17 cellular contexts compared by ENCODE assay signal in the genomic region with DNA sequence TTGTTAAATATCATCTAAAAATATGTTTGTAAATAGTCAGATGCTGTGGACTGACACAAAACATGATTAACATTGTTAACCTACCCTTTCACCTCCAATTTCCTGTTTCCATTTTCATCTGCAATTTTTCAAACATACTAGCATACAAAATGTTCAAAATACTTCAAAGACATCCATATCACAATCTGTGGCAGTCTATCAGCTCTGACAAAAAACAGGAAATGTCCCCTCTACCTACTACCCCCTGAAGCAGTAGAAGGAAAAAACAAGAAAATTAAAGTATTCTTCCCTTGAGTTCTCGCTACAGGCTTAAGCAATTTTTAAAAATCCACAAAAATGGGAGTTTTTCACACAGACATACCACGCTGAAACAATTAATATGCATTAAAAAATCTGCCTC.
DNase-seq lines count a peak whose midpoint lies in the region; ATAC-seq and TF ChIP-seq lines count a peak whose summit lies in the region.
"Had no signal": no experiment of that assay in that cellular context is flagged by ENCODE, and none has a peak within 500 bp of the region (broad histone marks: within the 10 kb centered on the region; RNA-seq: fewer than 3 reads in every experiment).

No MANE protein-coding gene starts in this region.

- no peak for DNase-seq in activated naive CD4-positive, alpha-beta T cell treated with anti-CD3 and anti-CD28 coated beads, Interleukin-2, amount 50 U/mL, for 72 hours (ENCODE audit: low spot score in 2 of 2)
- DNase-seq in GM23338 (ENCODE audit: low spot score), result no peak
- DNase-seq in activated naive CD8-positive, alpha-beta T cell treated with anti-CD3 and anti-CD28 coated beads, Interleukin-2, amount 50 U/mL, for 24 hours, result no peak
- peak in 3 of 10 donors; percentile 4 to 14 (median 10) for DNase-seq in naive thymus-derived CD8-positive, alpha-beta T cell
- DNase-seq in PC-9, result no peak
- no peak for DNase-seq in progenitor cell of endocrine pancreas (ENCODE audit: low spot score, unreplicated experiment)
- no peak for DNase-seq in lower lobe of right lung
- DNase-seq: DMS79; NCI-H1417; NCI-H1930; NCI-H446; NK-92 treated with Interleukin-12 subunit alpha and Interleukin-12 subunit beta, amount 100 ng/mL, for 24 hours; SHP77 treated with DMSO at 0.1 percent for 48 hours had no signal

- no TSS peak for BruUV-seq in PC-9 (replicated peaks; lab: Mats Ljungman, UMichigan)

- no peaks in the 10 kb centered on the region for H3K79me2 ChIP-seq in GM23338 (replicated peaks; ENCODE audit: insufficient read depth)
- H3K79me2 ChIP-seq in PC-9 (ENCODE audit: low read depth), result no peaks in the 10 kb centered on the region

- H3K27ac ChIP-seq in GM23338 (ENCODE audit: low read depth), result no peak overlapping the region
- no peak overlapping the region for H3K27ac ChIP-seq in PC-9
- no peak overlapping the region for H3K27ac ChIP-seq in lower lobe of right lung
- H3K27ac ChIP-seq: C4-2B, HL-60 had no signal

- CTCF ChIA-PET in PC-9 (lab: Charles Lee), result no interaction called here

- H3K4me2 ChIP-seq in GM23338 (no peak overlapping the region), PC-9 (no peak overlapping the region)

- H3K4me3 ChIP-seq in GM23338 (no peak overlapping the region), PC-9 (no peak overlapping the region), lower lobe of right lung (no peak overlapping the region)
- H3K4me3 ChIP-seq: HAP-1 had no signal

- H3K36me3 ChIP-seq in GM23338 (ENCODE audit: insufficient read depth) (no peaks in the 10 kb centered on the region), PC-9 (ENCODE audit: low read depth) (no peaks in the 10 kb centered on the region), lower lobe of right lung (no peaks in the 10 kb centered on the region)

- H3K27ac Mint-ChIP-seq in activated naive CD4-positive, alpha-beta T cell treated with anti-CD3 and anti-CD28 coated beads, Interleukin-2, amount 50 U/mL, for 24 hours, result peak overlapping the region; percentile 77
- H3K27ac Mint-ChIP-seq in activated naive CD4-positive, alpha-beta T cell treated with anti-CD3 and anti-CD28 coated beads, Interleukin-2, amount 50 U/mL, for 72 hours, result no peak overlapping the region
- H3K27ac Mint-ChIP-seq in GM23338, result peak overlapping the region; percentile 12; the same call in 1 of the 2 replicates
- H3K27ac Mint-ChIP-seq in activated naive CD8-positive, alpha-beta T cell treated with anti-CD3 and anti-CD28 coated beads, Interleukin-2, amount 50 U/mL, for 24 hours, result peak overlapping the region; percentile 27
- peak overlapping the region in 9 of 10 donors; percentile 0 to 92 (median 67) for H3K27ac Mint-ChIP-seq in naive thymus-derived CD8-positive, alpha-beta T cell
- H3K27ac Mint-ChIP-seq in progenitor cell of endocrine pancreas, result no peak overlapping the region

- no peak overlapping the region for H2AFZ ChIP-seq in GM23338
- H2AFZ ChIP-seq in PC-9, result no peak overlapping the region

- H3K9me3 ChIP-seq in PC-9 (ENCODE audit: insufficient read depth, low read depth), result no peaks in the 10 kb centered on the region
- H3K9me3 ChIP-seq in lower lobe of right lung, result no peaks in the 10 kb centered on the region
- H3K9me3 ChIP-seq: HAP-1 had no signal

- H3K36me3 Mint-ChIP-seq in activated naive CD4-positive, alpha-beta T cell treated with anti-CD3 and anti-CD28 coated beads, Interleukin-2, amount 50 U/mL, for 24 hours, result peaks cover 26% of the 10 kb centered on the region
- peaks cover 7 to 22% of the 10 kb centered on the region in 2 donors for H3K36me3 Mint-ChIP-seq in activated naive CD4-positive, alpha-beta T cell treated with anti-CD3 and anti-CD28 coated beads, Interleukin-2, amount 50 U/mL, for 72 hours
- H3K36me3 Mint-ChIP-seq in GM23338 (ENCODE audit: low read depth) (peaks cover 5% of the 10 kb centered on the region; the same call in 1 of the 3 replicates), progenitor cell of endocrine pancreas (ENCODE audit: insufficient read depth) (peaks cover 12% of the 10 kb centered on the region)
- peaks cover 32% of the 10 kb centered on the region for H3K36me3 Mint-ChIP-seq in activated naive CD8-positive, alpha-beta T cell treated with anti-CD3 and anti-CD28 coated beads, Interleukin-2, amount 50 U/mL, for 24 hours (ENCODE audit: low read depth)
- H3K36me3 Mint-ChIP-seq in naive thymus-derived CD8-positive, alpha-beta T cell, result peaks cover 0 to 43% (median 33%) of the 10 kb centered on the region in 3 donors

- H3K4me1 ChIP-seq in GM23338 (ENCODE audit: insufficient read depth), result no peaks in the 10 kb centered on the region
- no peaks in the 10 kb centered on the region for H3K4me1 ChIP-seq in PC-9 (replicated peaks; ENCODE audit: insufficient read depth)
- no peaks in the 10 kb centered on the region for H3K4me1 ChIP-seq in lower lobe of right lung

- H3K4me1 Mint-ChIP-seq in activated naive CD4-positive, alpha-beta T cell treated with anti-CD3 and anti-CD28 coated beads, Interleukin-2, amount 50 U/mL, for 24 hours, result peaks cover 32% of the 10 kb centered on the region
- peaks cover 4% of the 10 kb centered on the region; the same call in 1 of the 3 replicates for H3K4me1 Mint-ChIP-seq in GM23338
- peaks cover 36% of the 10 kb centered on the region for H3K4me1 Mint-ChIP-seq in activated naive CD8-positive, alpha-beta T cell treated with anti-CD3 and anti-CD28 coated beads, Interleukin-2, amount 50 U/mL, for 24 hours
- H3K4me1 Mint-ChIP-seq in naive thymus-derived CD8-positive, alpha-beta T cell, result peaks cover 16 to 38% (median 29%) of the 10 kb centered on the region in 4 donors
- peaks cover 4% of the 10 kb centered on the region for H3K4me1 Mint-ChIP-seq in progenitor cell of endocrine pancreas (ENCODE audit: low read depth)

- H3K27me3 ChIP-seq in GM23338 (ENCODE audit: insufficient read depth), result no peaks in the 10 kb centered on the region
- H3K27me3 ChIP-seq in PC-9 (ENCODE audit: insufficient read depth, low read depth), result no peaks in the 10 kb centered on the region
- no peaks in the 10 kb centered on the region for H3K27me3 ChIP-seq in lower lobe of right lung (ENCODE audit: low read depth)

- no peaks in the 10 kb centered on the region for H3K9me3 Mint-ChIP-seq in activated naive CD4-positive, alpha-beta T cell treated with anti-CD3 and anti-CD28 coated beads, Interleukin-2, amount 50 U/mL, for 24 hours
- H3K9me3 Mint-ChIP-seq in activated naive CD4-positive, alpha-beta T cell treated with anti-CD3 and anti-CD28 coated beads, Interleukin-2, amount 50 U/mL, for 72 hours, result no peaks in the 10 kb centered on the region
- no peaks in the 10 kb centered on the region for H3K9me3 Mint-ChIP-seq in GM23338
- no peaks in the 10 kb centered on the region for H3K9me3 Mint-ChIP-seq in activated naive CD8-positive, alpha-beta T cell treated with anti-CD3 and anti-CD28 coated beads, Interleukin-2, amount 50 U/mL, for 24 hours
- no peaks in the 10 kb centered on the region for H3K9me3 Mint-ChIP-seq in naive thymus-derived CD8-positive, alpha-beta T cell
- H3K9me3 Mint-ChIP-seq in progenitor cell of endocrine pancreas (ENCODE audit: low read depth), result no peaks in the 10 kb centered on the region

- H3K9me2 ChIP-seq in GM23338 (ENCODE audit: insufficient read depth) (no peaks in the 10 kb centered on the region), PC-9 (ENCODE audit: insufficient read depth) (no peaks in the 10 kb centered on the region)

- no peaks in the 10 kb centered on the region for H3F3A ChIP-seq in GM23338 (replicated peaks; ENCODE audit: low read depth)
- no peaks in the 10 kb centered on the region for H3F3A ChIP-seq in PC-9 (ENCODE audit: insufficient read depth, low read depth)

- no peak for ATAC-seq in activated naive CD4-positive, alpha-beta T cell treated with anti-CD3 and anti-CD28 coated beads, Interleukin-2, amount 50 U/mL, for 72 hours
- no peak for ATAC-seq in GM23338
- ATAC-seq in activated naive CD8-positive, alpha-beta T cell treated with anti-CD3 and anti-CD28 coated beads, Interleukin-2, amount 50 U/mL, for 24 hours, result no peak
- ATAC-seq in naive thymus-derived CD8-positive, alpha-beta T cell, result peak; percentile 53 to 64
- no peak for ATAC-seq in lower lobe of right lung

- H3K27me3 Mint-ChIP-seq in activated naive CD4-positive, alpha-beta T cell treated with anti-CD3 and anti-CD28 coated beads, Interleukin-2, amount 50 U/mL, for 24 hours, result no peaks in the 10 kb centered on the region
- H3K27me3 Mint-ChIP-seq in GM23338 (ENCODE audit: insufficient read depth, low read depth, poor library complexity) (no peaks in the 10 kb centered on the region), progenitor cell of endocrine pancreas (no peaks in the 10 kb centered on the region)
- H3K27me3 Mint-ChIP-seq in activated naive CD8-positive, alpha-beta T cell treated with anti-CD3 and anti-CD28 coated beads, Interleukin-2, amount 50 U/mL, for 24 hours, result no peaks in the 10 kb centered on the region
- H3K27me3 Mint-ChIP-seq in naive thymus-derived CD8-positive, alpha-beta T cell, result no peaks in the 10 kb centered on the region

- intact Hi-C loops in PC-9 (cut with micrococcal nuclease; ENCODE audit: unreplicated experiment), result loop anchor here (10.0 kb wide), 1 partner anchor 119 kb away; the partner anchor contains the start of gene ATP11C
- intact Hi-C loops in lower lobe of right lung (cut with DNase I), result no loop called here

- POLR2A ChIA-PET in naive thymus-derived CD8-positive, alpha-beta T cell (lab: Charles Lee), result interaction anchor here (0.6 to 1.0 kb wide), 2 partner anchors 12 to 209 kb away, joined by 3 to 5 read pairs; no protein-coding TSS in a partner anchor
- POLR2A ChIA-PET in PC-9 (lab: Charles Lee; ENCODE audit: unreplicated experiment), result no interaction called here

- H4K20me1 ChIP-seq in GM23338 (replicated peaks; ENCODE audit: insufficient read depth), result no peaks in the 10 kb centered on the region
- H4K20me1 ChIP-seq in PC-9 (ENCODE audit: insufficient read depth), result no peaks in the 10 kb centered on the region

- TF ChIP-seq CTCF in GM23338 (conservative IDR thresholded peaks at IDR 0.05; ENCODE audit: low read depth in 2 of 2) (no peak), PC-9 (conservative IDR thresholded peaks at IDR 0.05) (no peak), progenitor cell of endocrine pancreas (IDR thresholded peaks at IDR 0.05; ENCODE audit: unreplicated experiment) (no peak), lower lobe of right lung (IDR thresholded peaks at IDR 0.05) (no peak)

- peak overlapping the region; percentile 58 for H3K4me3 Mint-ChIP-seq in activated naive CD4-positive, alpha-beta T cell treated with anti-CD3 and anti-CD28 coated beads, Interleukin-2, amount 50 U/mL, for 24 hours
- no peak overlapping the region for H3K4me3 Mint-ChIP-seq in GM23338
- no peak overlapping the region for H3K4me3 Mint-ChIP-seq in activated naive CD8-positive, alpha-beta T cell treated with anti-CD3 and anti-CD28 coated beads, Interleukin-2, amount 50 U/mL, for 24 hours
- peak overlapping the region in 9 of 10 donors; percentile 1 to 64 (median 48) for H3K4me3 Mint-ChIP-seq in naive thymus-derived CD8-positive, alpha-beta T cell
- H3K4me3 Mint-ChIP-seq in progenitor cell of endocrine pancreas (ENCODE audit: low read depth), result no peak overlapping the region

TF ChIP-seq in GM23338, 12 proteins besides CTCF, POLR2A, EP300 and RAD21 (continues in another document):
- TF ChIP-seq POLR2AphosphoS5 (IDR thresholded peaks at IDR 0.05; ENCODE audit: low read depth), result no peak
- no peak for TF ChIP-seq NANOG (IDR thresholded peaks at IDR 0.05; ENCODE audit: borderline replicate concordance)
- no peak for TF ChIP-seq STAT1 (IDR thresholded peaks at IDR 0.05; ENCODE audit: unreplicated experiment)

Comparison
In these comparisons a context has a peak if more than half of its experiments do, and no peak if none do; other contexts are left out.
1. H3K27ac Mint-ChIP-seq: peak in activated naive CD4-positive, alpha-beta T cell treated with anti-CD3 and anti-CD28 coated beads, Interleukin-2, amount 50 U/mL, for 24 hours (single experiment), GM23338 (single experiment), activated naive CD8-positive, alpha-beta T cell treated with anti-CD3 and anti-CD28 coated beads, Interleukin-2, amount 50 U/mL, for 24 hours (single experiment) and naive thymus-derived CD8-positive, alpha-beta T cell (9 of 10); none in activated naive CD4-positive, alpha-beta T cell treated with anti-CD3 and anti-CD28 coated beads, Interleukin-2, amount 50 U/mL, for 72 hours (0 of 2) and progenitor cell of endocrine pancreas (single experiment).
2. H3K4me3 Mint-ChIP-seq: peak in activated naive CD4-positive, alpha-beta T cell treated with anti-CD3 and anti-CD28 coated beads, Interleukin-2, amount 50 U/mL, for 24 hours (single experiment) and naive thymus-derived CD8-positive, alpha-beta T cell (9 of 10); none in GM23338 (single experiment), activated naive CD8-positive, alpha-beta T cell treated with anti-CD3 and anti-CD28 coated beads, Interleukin-2, amount 50 U/mL, for 24 hours (single experiment) and progenitor cell of endocrine pancreas (single experiment).
3. ATAC-seq: peak in naive thymus-derived CD8-positive, alpha-beta T cell (2 of 2); none in activated naive CD4-positive, alpha-beta T cell treated with anti-CD3 and anti-CD28 coated beads, Interleukin-2, amount 50 U/mL, for 72 hours (0 of 2), GM23338 (single experiment), activated naive CD8-positive, alpha-beta T cell treated with anti-CD3 and anti-CD28 coated beads, Interleukin-2, amount 50 U/mL, for 24 hours (single experiment) and lower lobe of right lung (0 of 2).